Comparison of ENCODE assay signal across 21 cellular contexts in the genomic region with DNA sequence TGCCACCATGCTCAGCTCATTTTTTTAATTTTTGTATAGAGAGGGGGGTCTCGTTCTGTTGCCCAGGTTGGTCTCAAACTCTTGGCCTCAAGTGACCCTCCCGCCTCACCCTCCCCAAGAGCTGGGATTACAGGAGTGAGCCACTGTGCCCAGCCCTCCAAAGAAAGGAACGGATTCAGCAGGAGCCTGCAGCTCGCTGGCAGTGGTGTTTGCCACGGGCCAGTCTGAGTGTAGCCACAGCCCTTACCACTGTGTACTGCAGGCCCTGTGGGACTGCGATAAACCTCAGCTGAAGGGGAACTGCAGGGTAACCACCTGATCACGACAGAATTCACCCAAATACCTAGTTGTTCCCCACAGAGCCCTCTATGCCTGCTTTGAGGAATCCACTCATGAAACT. TPM values are rescaled to one million over a fixed set of nuclear protein-coding genes. Genes with fewer than 3 reads are reported as not detected.
DNase-seq lines count a peak whose midpoint lies in the region; ATAC-seq and TF ChIP-seq lines count a peak whose summit lies in the region.
"Had no signal": no experiment of that assay in that cellular context is flagged by ENCODE, and none has a peak within 500 bp of the region (broad histone marks: within the 10 kb centered on the region; RNA-seq: fewer than 3 reads in every experiment).

No MANE protein-coding gene starts in this region.

- no peaks in the 10 kb centered on the region for H3K9me3 ChIP-seq in left ventricle myocardium inferior (replicated peaks)
- no peaks in the 10 kb centered on the region for H3K9me3 ChIP-seq in psoas muscle
- H3K9me3 ChIP-seq: BLaER1 treated with 17β-estradiol and CSF1 and Interleukin-3, amounts not matched to agents 10 nM and 100 nM had no signal

- H3K27me3 ChIP-seq in left ventricle myocardium inferior (ENCODE audit: low read depth) = no peaks in the 10 kb centered on the region
- H3K27me3 ChIP-seq in psoas muscle (ENCODE audit: insufficient read depth in 3 of 3, low read length in 2 of 3) = no peaks in the 10 kb centered on the region
- H3K27me3 ChIP-seq: BLaER1 treated with 17β-estradiol and CSF1 and Interleukin-3, amounts not matched to agents 10 nM and 100 nM had no signal

- no peak overlapping the region for H3K27ac ChIP-seq in left ventricle myocardium inferior (replicated peaks)
- no peak overlapping the region for H3K27ac ChIP-seq in coronary artery
- H3K27ac ChIP-seq in psoas muscle = peak overlapping the region; percentile 82
- H3K27ac ChIP-seq: BLaER1 treated with 17β-estradiol and CSF1 and Interleukin-3, amounts not matched to agents 10 nM and 100 nM had no signal

- no peaks in the 10 kb centered on the region for H3K4me1 ChIP-seq in left ventricle myocardium inferior
- H3K4me1 ChIP-seq in psoas muscle = peaks cover 15% of the 10 kb centered on the region

- ATAC-seq in Right ventricle myocardium inferior = no peak
- no peak for ATAC-seq in psoas muscle
- ATAC-seq in GM21423 (IDR thresholded peaks at IDR 0.05; ENCODE audit: unreplicated experiment) = no peak
- ATAC-seq: GM23338, Panc1 had no signal

- WGBS in psoas muscle, 3 donors = 84 to 92% (median 85%) methylated on average over 7 of the region's 7 CpGs

- intact Hi-C loops in Right ventricle myocardium inferior (cut with DNase I) = no loop called here
- intact Hi-C loops in left ventricle myocardium inferior (cut with micrococcal nuclease) = no loop called here
- intact Hi-C loops in psoas muscle (cut with DNase I) = no loop called here

- no peak for TF ChIP-seq CTCF in left ventricle myocardium inferior (IDR thresholded peaks at IDR 0.05; ENCODE audit: borderline replicate concordance)
- TF ChIP-seq CTCF in coronary artery (IDR thresholded peaks at IDR 0.05) = no peak
- TF ChIP-seq CTCF in psoas muscle (IDR thresholded peaks at IDR 0.05) = no peak

- peaks cover 67% of the 10 kb centered on the region for H3K36me3 ChIP-seq in left ventricle myocardium inferior
- peaks cover 7 to 67% of the 10 kb centered on the region in 2 donors for H3K36me3 ChIP-seq in psoas muscle (ENCODE audit: insufficient read depth in 1 of 2, low read depth in 1 of 2)

- H3K4me3 ChIP-seq in left ventricle myocardium inferior (no peak overlapping the region), coronary artery (no peak overlapping the region), psoas muscle (no peak overlapping the region)
- H3K4me3 ChIP-seq: BLaER1 treated with 17β-estradiol and CSF1 and Interleukin-3, amounts not matched to agents 10 nM and 100 nM; GM23338 had no signal

- DNase-seq in Right ventricle myocardium inferior (ENCODE audit: missing footprints) (peak; percentile 11), left ventricle myocardium inferior (no peak), coronary artery (ENCODE audit: low spot score) (peak; percentile 17), psoas muscle (no peak), KG1 (lab: John Stamatoyannopoulos, UW) (no peak)
- DNase-seq in stimulated activated CD4-positive, alpha-beta T cell treated with anti-CD3 and anti-CD28 coated beads, Interleukin-2, amount 100 ng/mL, for 24 hours = no peak
- DNase-seq: CD8-positive, alpha-beta memory T cell; MM.1S; NCI-H1092 treated with DMSO at 0.1 percent for 48 hours; NCI-H146; NCI-H2029 treated with DMSO at 0.1 percent for 48 hours; NCI-H2171 treated with DMSO at 0.1 percent for 48 hours; NCI-H446 treated with DMSO at 0.1 percent for 48 hours; NCI-H69; SHP77 treated with DMSO at 0.1 percent for 48 hours had no signal

RNA-seq across cellular contexts. Expression of a gene that starts 6.8 kb away (rescaled TPM):
- total RNA-seq in Right ventricle myocardium inferior (220 TPM), left ventricle myocardium inferior (190 TPM), psoas muscle (100 to 1,000 TPM; 136 to 214 (median 158) TPM)
- polyA plus RNA-seq in psoas muscle = 100 to 1,000 TPM; 345 to 597 (median 427) TPM

RNA-seq across cellular contexts. Expression of a gene that starts 11.1 kb away (rescaled TPM):
- total RNA-seq in Right ventricle myocardium inferior = not detected
- total RNA-seq in left ventricle myocardium inferior = not detected
- total RNA-seq in psoas muscle = not detected
- under 1 TPM in 1 of 3 donors, not detected in 2; 0.20 TPM for polyA plus RNA-seq in psoas muscle
- total RNA-seq: A673; CD8-positive, alpha-beta memory T cell; GM23338; LHCN-M2 had no signal
- polyA plus RNA-seq: CD8-positive, alpha-beta memory T cell had no signal

Comparison
In these comparisons a context has a peak if more than half of its experiments do, and no peak if none do; other contexts are left out.
1. DNase-seq: peak in Right ventricle myocardium inferior (single experiment) and coronary artery (single experiment); none in left ventricle myocardium inferior (single experiment), psoas muscle (0 of 2), stimulated activated CD4-positive, alpha-beta T cell treated with anti-CD3 and anti-CD28 coated beads, Interleukin-2, amount 100 ng/mL, for 24 hours (0 of 2) and KG1 (single experiment).